In the genomic region with DNA sequence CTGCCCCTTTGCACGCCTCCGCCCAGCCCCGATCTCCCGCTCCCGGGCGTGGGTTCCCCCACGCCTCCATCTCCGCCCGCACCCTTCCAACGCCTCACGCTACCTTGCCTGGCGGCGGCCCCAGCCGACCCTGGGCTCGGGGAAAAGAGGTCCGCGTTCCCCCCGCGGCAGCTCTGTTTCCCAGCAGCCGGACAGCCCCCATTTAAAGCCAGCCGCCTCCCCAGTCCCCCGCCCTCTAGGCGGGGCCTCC, we compare ENCODE assay signal across 11 cellular contexts. TPM values are rescaled to one million over a fixed set of nuclear protein-coding genes. Genes with fewer than 3 reads are reported as not detected.
DNase-seq lines count a peak whose midpoint lies in the region; ATAC-seq and TF ChIP-seq lines count a peak whose summit lies in the region.
"Had no signal": no experiment of that assay in that cellular context is flagged by ENCODE, and none has a peak within 500 bp of the region (broad histone marks: within the 10 kb centered on the region; RNA-seq: fewer than 3 reads in every experiment).

A gene with protein sequence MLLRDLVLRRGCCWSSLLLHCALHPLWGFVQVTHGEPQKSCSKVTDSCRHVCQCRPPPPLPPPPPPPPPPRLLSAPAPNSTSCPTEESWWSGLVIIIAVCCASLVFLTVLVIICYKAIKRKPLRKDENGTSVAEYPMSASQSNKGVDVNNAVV (minus strand): TSS at position 179 of the 250 bp plus-strand sequence. CDS start 767 bp downstream, outside the sequence.

- peak within 1 kb of the TSS; percentile 81 for H3K9ac ChIP-seq in HUES64 (ENCODE audit: low read depth, low read length)
- H3K9ac ChIP-seq in mesendoderm (ENCODE audit: low read length), result peak within 1 kb of the TSS; percentile 85

- no peaks in the 10 kb centered on the region for H3K79me2 ChIP-seq in mesendoderm (ENCODE audit: control insufficient read depth, insufficient read depth, low read length)

- H3K4me1 ChIP-seq in HUES64 (ENCODE audit: insufficient read depth, low read length) (peaks cover 11% of the 10 kb centered on the region), mesendoderm (ENCODE audit: control insufficient read depth, low read depth, low read length) (peaks cover 9% of the 10 kb centered on the region), suprapubic skin (peaks cover 32% of the 10 kb centered on the region)

- H3K4ac ChIP-seq in mesendoderm (ENCODE audit: low read depth, low read length), result peak within 1 kb of the TSS; percentile 86

- H3K27me3 Mint-ChIP-seq in activated CD4-positive, alpha-beta T cell treated with anti-CD3 and anti-CD28 coated beads for 36 hours, result peaks cover 58% of the 10 kb centered on the region

- peaks cover 3% of the 10 kb centered on the region for H3K4me1 Mint-ChIP-seq in activated CD4-positive, alpha-beta T cell treated with anti-CD3 and anti-CD28 coated beads for 36 hours

- H2AK5ac ChIP-seq in mesendoderm (ENCODE audit: low read length), result no peak within 1 kb of the TSS

- H2BK5ac ChIP-seq in mesendoderm (ENCODE audit: low read length), result peak within 1 kb of the TSS; percentile 7

- TF ChIP-seq EP300 in suprapubic skin (IDR thresholded peaks at IDR 0.05), result no peak

- WGBS in HUES64, result under 1% methylated on average over 23 of the region's 23 CpGs
- WGBS in mesendoderm (ENCODE audit: extremely low coverage, insufficient coverage, low lambda C conversion rate), result no CpG with 5 or more reads among the region's 23 CpGs
- 4% methylated on average over 17 of the region's 23 CpGs for WGBS in suprapubic skin

- no peak for TF ChIP-seq POLR2A in suprapubic skin (IDR thresholded peaks at IDR 0.05)
- TF ChIP-seq POLR2A in erythroblast (IDR thresholded peaks at IDR 0.05; ENCODE audit: low read length), result no peak

- no peak within 1 kb of the TSS for H3K27ac Mint-ChIP-seq in activated CD4-positive, alpha-beta T cell treated with anti-CD3 and anti-CD28 coated beads for 36 hours

- intact Hi-C loops in dorsolateral prefrontal cortex (cut with DNase I), result loop anchor here (1.0 to 10.0 kb wide), 5 partner anchors 35 to 133 kb away; no protein-coding TSS in a partner anchor
- intact Hi-C loops in activated CD4-positive, alpha-beta T cell treated with anti-CD3 and anti-CD28 coated beads for 36 hours (cut with DNase I, micrococcal nuclease), result no loop called here

- no peak within 1 kb of the TSS for H3K27ac ChIP-seq in HUES64 (ENCODE audit: low read depth, low read length)
- peak within 1 kb of the TSS; percentile 29 to 96 (median 88) for H3K27ac ChIP-seq in dorsolateral prefrontal cortex
- H3K27ac ChIP-seq in mesendoderm (ENCODE audit: low read depth, low read length), result peak within 1 kb of the TSS; percentile 62
- H3K27ac ChIP-seq in suprapubic skin, result peak within 1 kb of the TSS; percentile 68

- TF ChIP-seq CTCF in dorsolateral prefrontal cortex (IDR thresholded peaks at IDR 0.05 in 54 of 56, conservative IDR thresholded peaks at IDR 0.05 in 2 of 56; ENCODE audit: low read depth in 1 of 56, partially characterized antibody in 56 of 56) (no peak), suprapubic skin (IDR thresholded peaks at IDR 0.05) (no peak)

- peak within 1 kb of the TSS; percentile 59 for H3K4me2 ChIP-seq in mesendoderm (ENCODE audit: low read length)

- H2BK120ac ChIP-seq in mesendoderm (ENCODE audit: low read depth, low read length), result peak within 1 kb of the TSS; percentile 65

- POLR2A ChIA-PET in activated CD4-positive, alpha-beta T cell treated with anti-CD3 and anti-CD28 coated beads for 36 hours (lab: Charles Lee), result no interaction called here

- DNase-seq in dorsolateral prefrontal cortex, result no peak
- DNase-seq in mesendoderm, result no peak
- no peak for DNase-seq in suprapubic skin (ENCODE audit: low spot score in 2 of 2)
- no peak for DNase-seq in activated CD4-positive, alpha-beta T cell treated with anti-CD3 and anti-CD28 coated beads for 36 hours
- DNase-seq in activated CD4-positive, alpha-beta T cell treated with anti-CD3 and anti-CD28 coated beads, Interleukin-2, amount 50 U/mL, for 4 hours, result no peak
- no peak for DNase-seq in erythroblast (lab: John Stamatoyannopoulos, UW)
- DNase-seq: activated gamma-delta T cell, GDM1, NCI-H2029 treated with DMSO at 0.1 percent for 48 hours had no signal

- H3K4me3 ChIP-seq in HUES64 (ENCODE audit: low read length) (peak within 1 kb of the TSS; percentile 67), dorsolateral prefrontal cortex (peak within 1 kb of the TSS; percentile 35 to 82 (median 67)), mesendoderm (ENCODE audit: low read length) (peak within 1 kb of the TSS; percentile 64), suprapubic skin (peak within 1 kb of the TSS; percentile 69)

- peak within 1 kb of the TSS; percentile 91 for H3K23ac ChIP-seq in mesendoderm (ENCODE audit: low read length)

- H3K9me3 ChIP-seq in HUES64 (ENCODE audit: insufficient read depth, low read depth, low read length) (no peaks in the 10 kb centered on the region), suprapubic skin (no peaks in the 10 kb centered on the region)

- no peaks in the 10 kb centered on the region for H3K36me3 Mint-ChIP-seq in activated CD4-positive, alpha-beta T cell treated with anti-CD3 and anti-CD28 coated beads for 36 hours (ENCODE audit: low read depth)

- peak within 1 kb of the TSS; percentile 92 for H3K56ac ChIP-seq in mesendoderm (ENCODE audit: low read length)

- no peaks in the 10 kb centered on the region for H3K9me3 Mint-ChIP-seq in activated CD4-positive, alpha-beta T cell treated with anti-CD3 and anti-CD28 coated beads for 36 hours (ENCODE audit: low read depth)

- H3K18ac ChIP-seq in mesendoderm (ENCODE audit: low read length), result peak within 1 kb of the TSS; percentile 94

- no peaks in the 10 kb centered on the region for H3K79me1 ChIP-seq in mesendoderm (ENCODE audit: low read length)

- no peak within 1 kb of the TSS for H4K8ac ChIP-seq in mesendoderm (ENCODE audit: low read depth, low read length)

- H4K5ac ChIP-seq in mesendoderm (ENCODE audit: low read length), result peak within 1 kb of the TSS; percentile 30

- no peaks in the 10 kb centered on the region for H3K36me3 ChIP-seq in HUES64 (ENCODE audit: insufficient read depth, low read length)
- no peaks in the 10 kb centered on the region for H3K36me3 ChIP-seq in mesendoderm (ENCODE audit: control insufficient read depth, insufficient read depth, low read length)
- H3K36me3 ChIP-seq in suprapubic skin, result no peaks in the 10 kb centered on the region

- CTCF ChIA-PET in activated CD4-positive, alpha-beta T cell treated with anti-CD3 and anti-CD28 coated beads for 36 hours (lab: Charles Lee), result no interaction called here

- ATAC-seq in activated CD4-positive, alpha-beta T cell treated with anti-CD3 and anti-CD28 coated beads for 36 hours, result no peak
- ATAC-seq in HG02678 (IDR thresholded peaks at IDR 0.05; ENCODE audit: unreplicated experiment), result no peak

- H3K27me3 ChIP-seq in HUES64 (ENCODE audit: insufficient read depth, low read length), result peaks cover 37% of the 10 kb centered on the region
- peaks cover 0 to 50% (median 12%) of the 10 kb centered on the region in 45 donors for H3K27me3 ChIP-seq in dorsolateral prefrontal cortex
- H3K27me3 ChIP-seq in mesendoderm (ENCODE audit: insufficient read depth, low read length, poor library complexity), result no peaks in the 10 kb centered on the region
- peaks cover 21% of the 10 kb centered on the region for H3K27me3 ChIP-seq in suprapubic skin

- H3K4me3 Mint-ChIP-seq in activated CD4-positive, alpha-beta T cell treated with anti-CD3 and anti-CD28 coated beads for 36 hours, result no peak within 1 kb of the TSS

- no peak within 1 kb of the TSS for H2BK15ac ChIP-seq in mesendoderm (replicated peaks; ENCODE audit: low read depth)

RNA-seq across cellular contexts. Expression of the gene that starts here (rescaled TPM):
- polyA plus RNA-seq in HUES64 (2013, experiment 1 of 2), result 2.8 TPM
- polyA plus RNA-seq in HUES64 (2013, experiment 2 of 2), result 2.7 TPM
- 10 to 100 TPM in 75 of 120 experiments, 1 to 10 TPM in 45; 1.8 to 88.2 (median 11.1) TPM for total RNA-seq in dorsolateral prefrontal cortex
- polyA plus RNA-seq in mesendoderm (2013, experiment 1 of 2), result 3.5 TPM
- polyA plus RNA-seq in mesendoderm (2013, experiment 2 of 2), result 3.5 TPM
- total RNA-seq in suprapubic skin, result 1 to 10 TPM; 3.1 to 6.1 (median 3.6) TPM
- total RNA-seq in activated CD4-positive, alpha-beta T cell treated with anti-CD3 and anti-CD28 coated beads for 36 hours, result not detected

Comparison
In these comparisons a context has a peak if more than half of its experiments do, and no peak if none do; other contexts are left out.
1. intact Hi-C loops: an anchor here in dorsolateral prefrontal cortex (1.0 to 10.0 kb wide); none called in activated CD4-positive, alpha-beta T cell treated with anti-CD3 and anti-CD28 coated beads for 36 hours.